ENCODE assay signal across 9 cellular contexts in the genomic region with DNA sequence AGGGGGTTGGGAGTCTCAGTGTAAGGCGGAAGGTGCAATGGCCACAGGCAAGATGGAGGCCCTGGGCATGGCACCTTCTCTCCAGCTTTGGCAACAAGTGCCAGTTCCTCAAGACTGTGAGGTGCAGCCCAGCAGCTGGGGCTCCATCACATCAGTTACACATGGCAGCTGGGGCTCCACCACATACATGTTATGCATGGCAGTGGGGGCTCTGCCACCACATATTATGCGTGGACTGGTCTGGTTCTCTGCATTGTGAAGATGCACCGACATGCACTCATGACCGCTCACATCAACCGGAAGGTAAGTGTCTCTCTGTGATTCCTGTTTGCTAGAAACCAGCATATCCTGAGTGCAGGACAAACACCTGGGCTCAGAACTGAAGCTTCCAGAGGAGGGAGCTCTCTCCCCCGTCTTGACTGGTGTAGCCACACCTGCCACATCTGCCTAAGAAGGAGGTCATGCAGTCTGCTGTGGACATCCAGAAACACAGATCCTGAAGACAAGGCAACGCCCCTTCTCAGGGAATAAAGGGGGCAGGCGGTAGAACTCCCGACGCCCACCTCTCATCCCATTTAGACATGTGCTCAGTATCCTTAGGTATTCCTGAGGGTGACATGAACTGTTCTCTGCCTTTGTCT.
DNase-seq lines count a peak whose midpoint lies in the region; ATAC-seq and TF ChIP-seq lines count a peak whose summit lies in the region.
"Had no signal": no experiment of that assay in that cellular context is flagged by ENCODE, and none has a peak within 500 bp of the region (broad histone marks: within the 10 kb centered on the region; RNA-seq: fewer than 3 reads in every experiment).

No MANE protein-coding gene starts in this region.

- H3K27ac ChIP-seq in OCI-LY7 (ENCODE audit: low read depth, low read length, poor library complexity, severe bottlenecking) (no peak overlapping the region), foreskin keratinocyte (peak overlapping the region; percentile 88), thoracic aorta (peak overlapping the region; percentile 85 to 96)
- H3K27ac ChIP-seq: BLaER1 had no signal

- no peaks in the 10 kb centered on the region for H3K79me2 ChIP-seq in OCI-LY7 (ENCODE audit: insufficient read depth, low read depth, low read length)

- H3K9me3 ChIP-seq in OCI-LY7 (ENCODE audit: low read length) (no peaks in the 10 kb centered on the region), thoracic aorta (no peaks in the 10 kb centered on the region)
- H3K9me3 ChIP-seq: BLaER1 had no signal

- CTCF ChIA-PET in OCI-LY7 (lab: Charles Lee; ENCODE audit: unreplicated experiment) = interaction anchor here (0.7 to 0.8 kb wide), 2 partner anchors 329 to 352 kb away, joined by 4 read pairs; no protein-coding TSS in a partner anchor

- intact Hi-C loops in OCI-LY7 (cut with micrococcal nuclease; ENCODE audit: unreplicated experiment) = loop anchor here (1.0 to 10.0 kb wide), 5 partner anchors 166 to 505 kb away; no protein-coding TSS in a partner anchor

- peaks cover 8% of the 10 kb centered on the region for H3K4me1 ChIP-seq in OCI-LY7 (ENCODE audit: insufficient read depth, low read length, poor library complexity, severe bottlenecking)
- peaks cover 17% of the 10 kb centered on the region for H3K4me1 ChIP-seq in foreskin keratinocyte
- H3K4me1 ChIP-seq in thoracic aorta (ENCODE audit: control insufficient read depth in 1 of 2, low read depth in 2 of 2) = peaks cover 35 to 49% of the 10 kb centered on the region in 2 donors
- H3K4me1 ChIP-seq: BLaER1 had no signal

- peak overlapping the region; percentile 24 for H3K4me2 ChIP-seq in OCI-LY7 (ENCODE audit: low read length)
- H3K4me2 ChIP-seq: BLaER1 had no signal

- H3K4me3 ChIP-seq in OCI-LY7 (ENCODE audit: low read depth, low read length, poor library complexity, severe bottlenecking) (no peak overlapping the region), thoracic aorta (no peak overlapping the region)
- H3K4me3 ChIP-seq: BLaER1 had no signal

- ATAC-seq in foreskin keratinocyte = peak; percentile 61
- ATAC-seq in thoracic aorta (ENCODE audit: insufficient number of reproducible peaks, low FRiP score, low read depth) = no peak
- ATAC-seq in HG02678 (IDR thresholded peaks at IDR 0.05; ENCODE audit: unreplicated experiment) = no peak

- H3K36me3 ChIP-seq in OCI-LY7 (ENCODE audit: insufficient read depth, low read length) (no peaks in the 10 kb centered on the region), thoracic aorta (no peaks in the 10 kb centered on the region)
- H3K36me3 ChIP-seq: BLaER1 had no signal

- no TSS peak for BruUV-seq in OCI-LY7 (replicated peaks; lab: Mats Ljungman, UMichigan)

- H3K27me3 ChIP-seq in foreskin keratinocyte (no peaks in the 10 kb centered on the region), thoracic aorta (replicated peaks; ENCODE audit: insufficient read depth) (no peaks in the 10 kb centered on the region)
- H3K27me3 ChIP-seq: BLaER1 had no signal

- no peaks in the 10 kb centered on the region for H4K20me1 ChIP-seq in OCI-LY7 (ENCODE audit: insufficient read depth, low read length)
- H4K20me1 ChIP-seq: BLaER1 had no signal

- TF ChIP-seq CTCF in OCI-LY7 (conservative IDR thresholded peaks at IDR 0.05; ENCODE audit: low read length) (no peak), foreskin keratinocyte (conservative IDR thresholded peaks at IDR 0.05) (peak; percentile 77), thoracic aorta (IDR thresholded peaks at IDR 0.05) (no peak)

- peak; percentile 14 for DNase-seq in NOMO-1 treated with DMSO at 0.1 percent for 48 hours (lab: John Stamatoyannopoulos, UW; ENCODE audit: unreplicated experiment)
- no peak for DNase-seq in NOMO-1 (lab: John Stamatoyannopoulos, UW; ENCODE audit: unreplicated experiment in 2 of 2)
- peak; percentile 77 for DNase-seq in OCI-LY7 (ENCODE audit: low spot score)
- DNase-seq in foreskin keratinocyte = peak in 1 of 2 donors; percentile 71
- DNase-seq in thoracic aorta (ENCODE audit: low spot score) = no peak
- no peak for DNase-seq in AG08395 (ENCODE audit: low spot score)
- no peak for DNase-seq in RKO (ENCODE audit: low spot score)

- no peaks in the 10 kb centered on the region for H3K9me2 ChIP-seq in OCI-LY7 (ENCODE audit: insufficient read depth, low read length)

- POLR2A ChIA-PET in OCI-LY7 (lab: Charles Lee) = interaction anchor here (0.6 kb wide), 1 partner anchor 459 kb away, joined by 3 read pairs; the partner anchor contains the start of gene UMODL1

- H2AFZ ChIP-seq in OCI-LY7 (ENCODE audit: low read length) = peak overlapping the region; percentile 17; the same call in 1 of the 2 replicates

Comparison
In these comparisons a context has a peak if more than half of its experiments do, and no peak if none do; other contexts are left out.
1. DNase-seq: peak in NOMO-1 treated with DMSO at 0.1 percent for 48 hours (single experiment) and OCI-LY7 (single experiment); none in NOMO-1 (0 of 2), thoracic aorta (single experiment), AG08395 (single experiment) and RKO (single experiment).